Comparison of ENCODE assay signal across 32 cellular contexts in the genomic region with DNA sequence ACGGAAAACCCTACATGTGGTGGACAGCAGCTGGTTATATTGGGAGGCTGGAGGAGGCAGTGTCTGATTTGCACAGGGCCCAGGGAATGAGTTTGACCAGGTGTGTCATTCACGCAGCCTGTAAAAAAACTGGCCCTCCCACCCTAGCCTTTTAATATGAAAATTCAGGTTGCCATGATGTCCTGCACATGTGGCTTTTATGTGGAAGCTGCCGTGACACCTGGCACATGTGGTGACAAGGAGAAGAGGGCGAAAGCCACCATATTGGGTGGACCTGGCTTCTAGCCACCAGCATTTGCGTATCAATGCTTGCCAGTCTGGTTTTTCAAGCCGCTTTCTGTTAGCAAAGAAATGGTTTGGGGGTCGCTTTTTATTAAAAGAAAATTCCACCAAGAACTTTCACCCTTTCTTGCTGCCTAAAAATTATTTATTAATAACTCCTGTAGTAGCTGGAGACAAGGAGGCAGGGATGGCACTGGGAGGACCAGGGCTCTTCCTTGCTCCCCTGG. TPM values are rescaled to one million over a fixed set of nuclear protein-coding genes. Genes with fewer than 3 reads are reported as not detected.
"Had no signal": no experiment of that assay in that cellular context is flagged by ENCODE, and none has a peak within 500 bp of the region (broad histone marks: within the 10 kb centered on the region; RNA-seq: fewer than 3 reads in every experiment).

No MANE protein-coding gene starts in this region.

- H3K4me1 ChIP-seq: suprapubic skin, testis, thyroid gland, tibial artery, tibial nerve, upper lobe of left lung, upper lobe of right lung, uterus, vagina had no signal

- H3K9me3 ChIP-seq: suprapubic skin, testis, thyroid gland, vagina had no signal

- H3K4me3 ChIP-seq: stomach, suprapubic skin, testis, thoracic aorta, thyroid gland, tibial artery, tibial nerve, transverse colon, upper lobe of left lung, upper lobe of right lung, uterus, vagina had no signal

- H3K9me3 Mint-ChIP-seq: type B pancreatic cell had no signal

- H3K36me3 ChIP-seq: stomach, suprapubic skin, thoracic aorta, thyroid gland, tibial artery, tibial nerve, transverse colon, upper lobe of left lung, upper lobe of right lung, uterus, vagina had no signal

- H3K36me3 Mint-ChIP-seq: stimulated activated effector memory CD8-positive, alpha-beta T cell treated with anti-CD3 and anti-CD28 coated beads, Interleukin-12 subunit alpha, Interleukin-12 subunit beta, amount 100 ng/mL, for 72 hours; stimulated activated memory B cell treated with anti-CD40 and anti-IgM and Interleukin-4, amounts not matched to agents 10 μg/mL and 1 μg/mL and 100 μg/mL, for 72 hours; type B pancreatic cell had no signal

- ATAC-seq: stimulated activated effector memory CD8-positive, alpha-beta T cell treated with anti-CD3 and anti-CD28 coated beads, Interleukin-12 subunit alpha, Interleukin-12 subunit beta, amount 100 ng/mL, for 72 hours; stimulated activated memory B cell treated with anti-CD40 and anti-IgM and Interleukin-4, amounts not matched to agents 10 μg/mL and 1 μg/mL and 100 μg/mL, for 72 hours; stimulated activated naive B cell treated with anti-CD40 and anti-IgM and Interleukin-4, amounts not matched to agents 10 μg/mL and 1 μg/mL and 100 μg/mL, for 72 hours; stimulated activated naive CD8-positive, alpha-beta T cell treated with anti-CD3 and anti-CD28 coated beads, Interleukin-15, amount 100 ng/mL, for 72 hours; stimulated activated naive CD8-positive, alpha-beta T cell treated with anti-CD3 and anti-CD28 coated beads, Interleukin-15, Interleukin-2, amounts not matched to agents 100 U/mL and 50 U/mL, for 24 hours; upper lobe of right lung had no signal

- DNase-seq: stimulated activated CD4-positive, alpha-beta T cell treated with anti-CD3 and anti-CD28 coated beads, Interleukin-2, amount 100 ng/mL, for 48 hours; stimulated activated CD4-positive, alpha-beta T cell treated with anti-CD3 and anti-CD28 coated beads, Interleukin-4, amount 100 ng/mL, for 1 hour; stimulated activated CD4-positive, alpha-beta T cell treated with anti-CD3 and anti-CD28 coated beads, Interleukin-4, amount 100 ng/mL, for 24 hours; stimulated activated CD4-positive, alpha-beta T cell treated with anti-CD3 and anti-CD28 coated beads, Interleukin-4, amount 100 ng/mL, for 4 hours; stimulated activated CD8-positive, alpha-beta memory T cell treated with anti-CD3 and anti-CD28 coated beads, Interleukin-4, amount 100 ng/mL, for 48 hours; stimulated activated naive B cell treated with anti-CD40 and anti-IgM and Interleukin-4, amounts not matched to agents 10 μg/mL and 1 μg/mL and 100 μg/mL, for 72 hours; stimulated activated naive CD4-positive, alpha-beta T cell; stimulated activated naive CD4-positive, alpha-beta T cell treated with Interleukin-2 at 50 U/mL for 16 hours; stimulated activated naive CD8-positive, alpha-beta T cell treated with anti-CD3 and anti-CD28 coated beads, Interleukin-15, amount 100 ng/mL, for 72 hours; stimulated activated naive CD8-positive, alpha-beta T cell treated with anti-CD3 and anti-CD28 coated beads, Interleukin-15, Interleukin-2, amounts not matched to agents 100 U/mL and 50 U/mL, for 24 hours; stomach; substantia nigra; testis; thyroid gland; tibial artery; transverse colon; trophoblast cell; upper lobe of left lung; upper lobe of right lung; uterus had no signal

- H3K4me1 Mint-ChIP-seq: stimulated activated effector memory CD8-positive, alpha-beta T cell treated with anti-CD3 and anti-CD28 coated beads, Interleukin-12 subunit alpha, Interleukin-12 subunit beta, amount 100 ng/mL, for 72 hours; stimulated activated naive CD8-positive, alpha-beta T cell treated with anti-CD3 and anti-CD28 coated beads, Interleukin-15, amount 100 ng/mL, for 72 hours had no signal

- H3K27me3 ChIP-seq: testis, thyroid gland, tibial nerve, upper lobe of left lung, uterus, vagina had no signal

- H3K27ac Mint-ChIP-seq: stimulated activated effector memory CD8-positive, alpha-beta T cell treated with anti-CD3 and anti-CD28 coated beads, Interleukin-12 subunit alpha, Interleukin-12 subunit beta, amount 100 ng/mL, for 72 hours; stimulated activated memory B cell treated with anti-CD40 and anti-IgM and Interleukin-4, amounts not matched to agents 10 μg/mL and 1 μg/mL and 100 μg/mL, for 72 hours; stimulated activated naive B cell treated with anti-CD40 and anti-IgM and Interleukin-4, amounts not matched to agents 10 μg/mL and 1 μg/mL and 100 μg/mL, for 72 hours; stimulated activated naive CD8-positive, alpha-beta T cell treated with anti-CD3 and anti-CD28 coated beads, Interleukin-15, amount 100 ng/mL, for 72 hours; stimulated activated naive CD8-positive, alpha-beta T cell treated with anti-CD3 and anti-CD28 coated beads, Interleukin-15, Interleukin-2, amounts not matched to agents 100 ng/mL and 50 ng/mL, for 24 hours; type B pancreatic cell had no signal

- H3K4me3 Mint-ChIP-seq: stimulated activated effector memory CD8-positive, alpha-beta T cell treated with anti-CD3 and anti-CD28 coated beads, Interleukin-12 subunit alpha, Interleukin-12 subunit beta, amount 100 ng/mL, for 72 hours; stimulated activated memory B cell treated with anti-CD40 and anti-IgM and Interleukin-4, amounts not matched to agents 10 μg/mL and 1 μg/mL and 100 μg/mL, for 72 hours; stimulated activated naive B cell treated with anti-CD40 and anti-IgM and Interleukin-4, amounts not matched to agents 10 μg/mL and 1 μg/mL and 100 μg/mL, for 72 hours; stimulated activated naive CD8-positive, alpha-beta T cell treated with anti-CD3 and anti-CD28 coated beads, Interleukin-15, amount 100 ng/mL, for 72 hours; stimulated activated naive CD8-positive, alpha-beta T cell treated with anti-CD3 and anti-CD28 coated beads, Interleukin-15, Interleukin-2, amounts not matched to agents 100 ng/mL and 50 ng/mL, for 24 hours; type B pancreatic cell had no signal

- H3K27ac ChIP-seq: stomach, suprapubic skin, testis, thoracic aorta, thyroid gland, tibial artery, tibial nerve, transverse colon, upper lobe of left lung, upper lobe of right lung, uterus, vagina had no signal

RNA-seq across cellular contexts. Expression of gene ZNF280B, which starts 43.4 kb away (rescaled TPM):
- total RNA-seq: thoracic aorta had no signal

RNA-seq across cellular contexts. Expression of gene ZNF280A, which starts 54.9 kb away (rescaled TPM):
- total RNA-seq: stomach, subcutaneous adipose tissue, suprapubic skin, temporal lobe, thoracic aorta, thyroid gland, transverse colon, upper lobe of left lung, upper lobe of right lung, ureter, urinary bladder, uterus, vagina had no signal
- polyA plus RNA-seq: stomach, urinary bladder had no signal
